2 cellular contexts compared by ENCODE assay signal in the genomic region with DNA sequence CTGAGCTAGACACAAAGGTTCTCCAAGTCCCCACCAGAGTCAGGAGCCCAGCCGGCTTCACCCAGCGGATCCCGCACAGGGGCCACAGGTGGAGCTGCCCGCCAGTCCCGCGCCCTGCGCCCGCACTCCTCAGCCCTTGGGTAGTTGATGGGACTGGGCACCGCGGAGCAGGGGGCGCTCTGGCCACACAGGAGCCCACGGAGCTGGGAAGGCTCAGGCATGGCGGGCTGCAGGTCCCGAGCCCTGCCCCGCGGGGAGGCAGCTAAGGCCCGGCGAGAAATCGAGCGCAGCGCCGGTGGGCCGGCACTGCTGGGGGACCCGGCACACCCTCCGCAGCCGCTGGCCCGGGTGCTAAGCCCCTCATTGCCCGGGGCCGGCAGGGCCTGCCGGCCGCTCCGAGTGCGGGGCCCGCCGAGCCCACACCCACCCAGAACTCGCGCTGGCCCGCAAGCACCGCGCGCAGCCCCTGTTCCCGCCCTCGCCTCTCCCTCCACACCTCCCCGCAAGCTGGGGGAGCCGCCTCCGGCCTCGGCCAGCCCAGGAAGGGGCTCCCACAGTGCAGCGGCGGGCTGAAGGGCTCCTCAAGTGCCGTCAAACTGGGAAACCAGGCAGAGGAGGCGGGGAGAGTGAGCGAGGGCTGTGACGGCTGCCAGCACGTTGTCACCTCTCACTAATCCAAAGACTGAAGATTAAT.
A peak's percentile ranks its signal among the peaks of the same experiment; 100 is the strongest.
TF ChIP-seq lines count a peak whose summit lies in the region.

No MANE protein-coding gene starts in this region.

TF ChIP-seq in K562, 482 proteins besides CTCF, POLR2A, EP300 and RAD21:
- peak; percentile 47; the same call in 1 of the 2 replicates for TF ChIP-seq POLR2G (IDR thresholded peaks at IDR 0.05; ENCODE audit: low read depth, low read length)
- 0 out of 2 replicates have a peak, but pooled peaks have one; percentile 58 for TF ChIP-seq ZBTB33 (CRISPR knock-in tag; IDR thresholded peaks at IDR 0.05)

TF ChIP-seq in HepG2, 621 proteins besides CTCF, POLR2A, EP300 and RAD21:
- peak; percentile 81 for TF ChIP-seq AGO2 (optimal IDR thresholded peaks at IDR 0.05; ENCODE audit: low read depth, low read length)
- TF ChIP-seq POLR2G (IDR thresholded peaks at IDR 0.05; ENCODE audit: low read depth, low read length): peak; percentile 21; the same call in 1 of the 2 replicates
- peak; percentile 24; the same call in 1 of the 2 replicates for TF ChIP-seq ZNF687 (CRISPR knock-in tag; IDR thresholded peaks at IDR 0.05)
TF ChIP-seq in HepG2: peak in this region for 3; not testable (repeated sequence) for 618.
